Comparison of ENCODE assay signal across 1 cellular context in the genomic region with DNA sequence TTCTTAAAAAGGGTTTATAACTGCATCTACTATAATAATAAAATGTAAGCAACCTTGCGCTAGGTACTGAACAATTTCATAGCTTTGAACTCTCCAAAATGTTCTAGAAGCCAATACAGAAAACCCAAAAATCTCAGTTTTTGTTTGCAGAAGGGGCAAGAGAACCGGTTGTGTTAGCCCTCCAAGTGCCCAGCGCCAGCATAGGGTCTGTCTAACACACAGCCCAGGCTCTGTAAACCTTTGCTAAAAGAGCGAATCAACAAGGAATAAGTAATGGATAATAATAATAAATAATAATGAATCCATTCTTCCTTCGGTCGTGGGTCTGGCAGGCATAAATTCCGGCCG.
TF ChIP-seq lines count a peak whose summit lies in the region.

No MANE protein-coding gene starts in this region.

TF ChIP-seq in H1, 55 proteins besides CTCF, POLR2A, EP300 and RAD21 (continued from another document):
- TF ChIP-seq, protein P1, sequence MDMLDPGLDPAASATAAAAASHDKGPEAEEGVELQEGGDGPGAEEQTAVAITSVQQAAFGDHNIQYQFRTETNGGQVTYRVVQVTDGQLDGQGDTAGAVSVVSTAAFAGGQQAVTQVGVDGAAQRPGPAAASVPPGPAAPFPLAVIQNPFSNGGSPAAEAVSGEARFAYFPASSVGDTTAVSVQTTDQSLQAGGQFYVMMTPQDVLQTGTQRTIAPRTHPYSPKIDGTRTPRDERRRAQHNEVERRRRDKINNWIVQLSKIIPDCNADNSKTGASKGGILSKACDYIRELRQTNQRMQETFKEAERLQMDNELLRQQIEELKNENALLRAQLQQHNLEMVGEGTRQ (IDR thresholded peaks at IDR 0.05; ENCODE audit: low read length), result no peak
- TF ChIP-seq, protein P2, sequence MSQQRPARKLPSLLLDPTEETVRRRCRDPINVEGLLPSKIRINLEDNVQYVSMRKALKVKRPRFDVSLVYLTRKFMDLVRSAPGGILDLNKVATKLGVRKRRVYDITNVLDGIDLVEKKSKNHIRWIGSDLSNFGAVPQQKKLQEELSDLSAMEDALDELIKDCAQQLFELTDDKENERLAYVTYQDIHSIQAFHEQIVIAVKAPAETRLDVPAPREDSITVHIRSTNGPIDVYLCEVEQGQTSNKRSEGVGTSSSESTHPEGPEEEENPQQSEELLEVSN (IDR thresholded peaks at IDR 0.05), result no peak
- TF ChIP-seq JUND (IDR thresholded peaks at IDR 0.05; ENCODE audit: low read length) (no peak), KDM4A (IDR thresholded peaks at IDR 0.05; ENCODE audit: low read depth, low read length, severe bottlenecking) (no peak)
